In the genomic region with DNA sequence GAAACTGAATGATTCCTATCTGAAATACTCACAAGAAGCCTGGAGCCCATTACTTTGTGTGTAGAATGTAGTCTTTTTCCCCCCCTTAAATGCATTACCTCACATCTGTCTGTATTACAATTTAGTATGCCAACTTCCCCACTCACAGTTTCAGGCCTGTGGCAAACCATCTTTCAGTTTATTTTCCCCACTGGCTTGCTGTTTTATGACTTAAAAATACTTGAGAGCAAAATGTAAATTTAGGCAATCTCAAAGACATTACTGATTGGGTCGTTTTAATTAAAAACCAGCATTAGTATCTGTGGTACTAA, we compare ENCODE assay signal across 10 cellular contexts. TPM values are rescaled to one million over a fixed set of nuclear protein-coding genes. Genes with fewer than 3 reads are reported as not detected.
DNase-seq lines count a peak whose midpoint lies in the region; ATAC-seq and TF ChIP-seq lines count a peak whose summit lies in the region.
"Had no signal": no experiment of that assay in that cellular context is flagged by ENCODE, and none has a peak within 500 bp of the region (broad histone marks: within the 10 kb centered on the region; RNA-seq: fewer than 3 reads in every experiment).

No MANE protein-coding gene starts in this region.

- ATAC-seq in Panc1 = no peak
- ATAC-seq in HG02840 (IDR thresholded peaks at IDR 0.05; ENCODE audit: low FRiP score, unreplicated experiment) = no peak

- TF ChIP-seq EP300 in esophagus muscularis mucosa (IDR thresholded peaks at IDR 0.05) = no peak

- H3K4me3 ChIP-seq in Panc1 (ENCODE audit: low read depth in 2 of 2, low read length in 2 of 2) = peak overlapping the region in 1 of 2 experiments; percentile 27; a peak in 2 of 4 replicates
- no peak overlapping the region for H3K4me3 ChIP-seq in esophagus muscularis mucosa
- H3K4me3 ChIP-seq in thymus (ENCODE audit: low read length) = no peak overlapping the region

- 50% methylated on average over 1 of the region's 1 CpG for WGBS in esophagus muscularis mucosa
- 19% methylated on average over 1 of the region's 1 CpG for WGBS in thymus

- peak overlapping the region; percentile 70 for H3K4me3 Mint-ChIP-seq in activated T-cell treated with anti-CD3 and anti-CD28 coated beads, Interleukin-2, amount 50 U/mL, for 24 hours

- intact Hi-C loops in Panc1 (cut with micrococcal nuclease; ENCODE audit: unreplicated experiment) (no loop called here), esophagus muscularis mucosa (cut with DNase I) (no loop called here)

- in situ Hi-C loops in Panc1 (cut with HindIII; ENCODE audit: low pct_unique_long_range_greater_than_20kb, low sequenced_read_pairs) = no loop called here

- TF ChIP-seq POLR2A in esophagus muscularis mucosa (IDR thresholded peaks at IDR 0.05; ENCODE audit: low read depth) = no peak

- no peaks in the 10 kb centered on the region for H3K9me3 ChIP-seq in Panc1 (ENCODE audit: control insufficient read depth, insufficient read depth, low read depth, low read length)
- no peaks in the 10 kb centered on the region for H3K9me3 ChIP-seq in esophagus muscularis mucosa
- H3K9me3 ChIP-seq in thymus (ENCODE audit: control insufficient read depth) = no peaks in the 10 kb centered on the region

- no peak for TF ChIP-seq CTCF in Panc1 (IDR thresholded peaks at IDR 0.05)
- no peak for TF ChIP-seq CTCF in esophagus muscularis mucosa (IDR thresholded peaks at IDR 0.05)

- peaks cover 91% of the 10 kb centered on the region for H3K4me1 Mint-ChIP-seq in activated T-cell treated with anti-CD3 and anti-CD28 coated beads, Interleukin-2, amount 50 U/mL, for 24 hours (ENCODE audit: low read depth)

- peak overlapping the region; percentile 84 for H3K27ac ChIP-seq in Panc1 (ENCODE audit: low read length)
- peak overlapping the region in 3 of 4 donors; percentile 31 to 61 (median 35) for H3K27ac ChIP-seq in esophagus muscularis mucosa (replicated peaks in 1 of 4)
- H3K27ac ChIP-seq in thymus (ENCODE audit: low read depth) = peak overlapping the region; percentile 21
- H3K27ac ChIP-seq: parathyroid adenoma had no signal

- no peaks in the 10 kb centered on the region for H3K27me3 Mint-ChIP-seq in activated T-cell treated with anti-CD3 and anti-CD28 coated beads, Interleukin-2, amount 50 U/mL, for 24 hours

- peaks cover 18% of the 10 kb centered on the region for H3K36me3 Mint-ChIP-seq in activated T-cell treated with anti-CD3 and anti-CD28 coated beads, Interleukin-2, amount 50 U/mL, for 24 hours (ENCODE audit: low read depth)

- DNase-seq in activated T-cell treated with anti-CD3 and anti-CD28 coated beads, Interleukin-2, amount 50 U/mL, for 24 hours = no peak
- DNase-seq in activated T-cell treated with anti-CD3 and anti-CD28 coated beads for 4 hours (no peak), Panc1 (ENCODE audit: low read depth, low spot score) (no peak), esophagus muscularis mucosa (ENCODE audit: extremely low spot score) (no peak), NCI-H146 (lab: John Stamatoyannopoulos, UW) (no peak), ureter (ENCODE audit: low spot score) (no peak)
- DNase-seq: NCI-H2029 had no signal

- BruUV-seq in Panc1 (replicated peaks; lab: Mats Ljungman, UMichigan) = no TSS peak

- CTCF ChIA-PET in Panc1 (lab: Charles Lee) = no interaction called here

- POLR2A ChIA-PET in Panc1 (lab: Charles Lee) = interaction anchor here (1.0 kb wide), 1 partner anchor 9 kb away, joined by 5 read pairs; no protein-coding TSS in a partner anchor

- H3K4me1 ChIP-seq in Panc1 (ENCODE audit: control insufficient read depth, insufficient read depth, low read length) (peaks cover 37% of the 10 kb centered on the region), esophagus muscularis mucosa (peaks cover 31 to 57% (median 54%) of the 10 kb centered on the region in 4 donors), thymus (ENCODE audit: control insufficient read depth, insufficient read depth, low read length) (peaks cover 28% of the 10 kb centered on the region)
- H3K4me1 ChIP-seq: parathyroid adenoma had no signal

- no peaks in the 10 kb centered on the region for H3K36me3 ChIP-seq in Panc1 (ENCODE audit: control insufficient read depth, insufficient read depth, low read length)
- H3K36me3 ChIP-seq in esophagus muscularis mucosa = no peaks in the 10 kb centered on the region
- no peaks in the 10 kb centered on the region for H3K36me3 ChIP-seq in thymus (ENCODE audit: control insufficient read depth, insufficient read depth)

- H3K9me3 Mint-ChIP-seq in activated T-cell treated with anti-CD3 and anti-CD28 coated beads, Interleukin-2, amount 50 U/mL, for 24 hours = no peaks in the 10 kb centered on the region

- no peaks in the 10 kb centered on the region for H3K27me3 ChIP-seq in Panc1 (ENCODE audit: control insufficient read depth, insufficient read depth, low read length)
- H3K27me3 ChIP-seq in esophagus muscularis mucosa = no peaks in the 10 kb centered on the region
- H3K27me3 ChIP-seq in thymus (ENCODE audit: control insufficient read depth, insufficient read depth) = no peaks in the 10 kb centered on the region

- peak overlapping the region; percentile 98 for H3K27ac Mint-ChIP-seq in activated T-cell treated with anti-CD3 and anti-CD28 coated beads, Interleukin-2, amount 50 U/mL, for 24 hours

RNA-seq across cellular contexts. Expression of a gene that starts 30.4 kb away (rescaled TPM):
- total RNA-seq in Panc1 (2021; ENCODE audit: unreplicated experiment) (25.2 TPM), esophagus muscularis mucosa (10 to 100 TPM; 26.2 to 34.3 (median 32.5) TPM), ureter (36.9 TPM)
- 16.8 TPM for polyA plus RNA-seq in Panc1 (2012; ENCODE audit: insufficient read length)
- polyA plus RNA-seq in thymus = 23.8 TPM

Comparison
In these comparisons a context has a peak if more than half of its experiments do, and no peak if none do; other contexts are left out.
1. H3K27ac ChIP-seq: peak in every context shown above with its lines; median percentile 84 in Panc1; 35 in esophagus muscularis mucosa; 21 in thymus.